In genomic region chr11:78080084-78080817, GRCh38 we compare ENCODE assay signal across 8 cellular contexts. TPM values are rescaled to one million over a fixed set of nuclear protein-coding genes. Genes with fewer than 3 reads are reported as not detected.
DNase-seq lines count a peak whose midpoint lies in the region; ATAC-seq, FAIRE-seq and TF ChIP-seq lines count a peak whose summit lies in the region.

No MANE protein-coding gene starts in this region.

- ATAC-seq in psoas muscle (peak in 1 of 4 donors; percentile 19), GM21528 (IDR thresholded peaks at IDR 0.05; ENCODE audit: low FRiP score, unreplicated experiment) (no peak)

- H3K36me3 ChIP-seq in GM06990 (ENCODE audit: control insufficient read depth, insufficient read depth, low read length) (no peaks in the 10 kb centered on the region), SJCRH30 (peaks cover 19% of the 10 kb centered on the region; the same call in 1 of the 2 replicates), esophagus muscularis mucosa (no peaks in the 10 kb centered on the region), psoas muscle (ENCODE audit: insufficient read depth in 1 of 2, low read depth in 1 of 2) (peaks cover 0 to 6% of the 10 kb centered on the region in 2 donors)

- H3K4me1 ChIP-seq in SJCRH30 (no peaks in the 10 kb centered on the region), esophagus muscularis mucosa (peaks cover 39 to 45% (median 42%) of the 10 kb centered on the region in 4 donors), psoas muscle (peaks cover 32% of the 10 kb centered on the region)

- intact Hi-C loops in esophagus muscularis mucosa (cut with DNase I): no loop called here
- intact Hi-C loops in psoas muscle (cut with DNase I): loop anchor here in 1 of 2 donors (5.0 kb wide), 1 partner anchor 57 kb away; the partner anchor contains the start of gene ALG8

- H3K27ac ChIP-seq in SJCRH30 (peak overlapping the region; percentile 63), esophagus muscularis mucosa (replicated peaks in 1 of 4) (peak overlapping the region; percentile 84 to 91 (median 87)), psoas muscle (peak overlapping the region; percentile 79)

- H3K9me3 ChIP-seq in SJCRH30 (replicated peaks) (no peaks in the 10 kb centered on the region), esophagus muscularis mucosa (no peaks in the 10 kb centered on the region), psoas muscle (no peaks in the 10 kb centered on the region)

- DNase-seq in GM06990 (ENCODE audit: extremely low read depth, insufficient read length) (no peak), SJCRH30 (no peak), esophagus muscularis mucosa (ENCODE audit: extremely low spot score) (no peak), psoas muscle (no peak), occipital lobe (lab: John Stamatoyannopoulos, UW) (no peak), HTR-8/SVneo (ENCODE audit: insufficient read length, low spot score) (no peak)
- no peak for DNase-seq in activated CD8-positive, alpha-beta memory T cell treated with anti-CD3 and anti-CD28 coated beads for 24 hours

- H3K27me3 ChIP-seq in GM06990 (replicated peaks; ENCODE audit: control insufficient read depth, insufficient read depth, low read length) (no peaks in the 10 kb centered on the region), SJCRH30 (no peaks in the 10 kb centered on the region), esophagus muscularis mucosa (no peaks in the 10 kb centered on the region), psoas muscle (ENCODE audit: insufficient read depth in 3 of 3, low read length in 2 of 3) (no peaks in the 10 kb centered on the region)

- TF ChIP-seq EP300 in esophagus muscularis mucosa (IDR thresholded peaks at IDR 0.05): no peak

- peak overlapping the region; percentile 90 for H3K4me3 ChIP-seq in GM06990 (replicated peaks; ENCODE audit: low read depth, low read length)
- peak overlapping the region; percentile 81 for H3K4me3 ChIP-seq in SJCRH30
- peak overlapping the region; percentile 76 to 99 (median 94) for H3K4me3 ChIP-seq in esophagus muscularis mucosa
- peak overlapping the region; percentile 81 for H3K4me3 ChIP-seq in psoas muscle

- 59% methylated on average over 23 of the region's 23 CpGs for WGBS in esophagus muscularis mucosa
- WGBS in psoas muscle, 3 donors: 54 to 61% (median 54%) methylated on average over 23 of the region's 23 CpGs

- FAIRE-seq in HTR-8/SVneo (lab: Jason Lieb, UNC): no peak

- TF ChIP-seq POLR2A in esophagus muscularis mucosa (IDR thresholded peaks at IDR 0.05; ENCODE audit: low read depth): no peak

- TF ChIP-seq CTCF in GM06990 (IDR thresholded peaks at IDR 0.05; ENCODE audit: insufficient read depth, low read length, poor library complexity, severe bottlenecking): no peak
- no peak for TF ChIP-seq CTCF in esophagus muscularis mucosa (IDR thresholded peaks at IDR 0.05)
- no peak for TF ChIP-seq CTCF in psoas muscle (IDR thresholded peaks at IDR 0.05)

RNA-seq across cellular contexts. Expression of gene NDUFC2, which starts 0.6 kb away (rescaled TPM):
- 127 and 135 TPM in 2 replicates for total RNA-seq in SJCRH30 (2014; rRNA removed; shearing (Covaris generic))
- total RNA-seq in esophagus muscularis mucosa (100 to 1,000 TPM in 2 of 4 donors, 10 to 100 TPM in 2; 65.1 to 116 (median 91.1) TPM), psoas muscle (100 to 1,000 TPM; 223 to 309 (median 252) TPM), occipital lobe (68.0 TPM)
- 100 to 1,000 TPM; 224 to 350 (median 264) TPM for polyA plus RNA-seq in psoas muscle

RNA-seq across cellular contexts. Expression of gene THRSP, which starts 16.6 kb away (rescaled TPM):
- not detected in 2 replicates for total RNA-seq in SJCRH30 (2014; rRNA removed; shearing (Covaris generic))
- total RNA-seq in esophagus muscularis mucosa (not detected), psoas muscle (1 to 10 TPM in 2 of 4 donors, under 1 TPM in 2; 0.24 to 5.6 (median 1.6) TPM), occipital lobe (not detected)
- polyA plus RNA-seq in psoas muscle: 1 to 10 TPM in 2 of 3 donors, under 1 TPM in 1; 0.61 to 7.2 (median 2.2) TPM

RNA-seq across cellular contexts. Expression of gene KCTD14, which starts 57.2 kb away (rescaled TPM):
- total RNA-seq in SJCRH30 (2014; rRNA removed; shearing (Covaris generic)): 0.15 and 0.24 TPM in 2 replicates
- total RNA-seq in esophagus muscularis mucosa (1 to 10 TPM in 3 of 4 donors, under 1 TPM in 1; 0.83 to 2.6 (median 1.3) TPM), psoas muscle (under 1 TPM in 2 of 4 donors, not detected in 2; 0.18 to 0.32 TPM), occipital lobe (0.78 TPM)
- under 1 TPM; 0.12 to 0.27 (median 0.18) TPM for polyA plus RNA-seq in psoas muscle

RNA-seq across cellular contexts. Expression of gene ALG8, which starts 59.2 kb away (rescaled TPM):
- 63.0 and 63.6 TPM in 2 replicates for total RNA-seq in SJCRH30 (2014; rRNA removed; shearing (Covaris generic))
- total RNA-seq in esophagus muscularis mucosa: 10 to 100 TPM; 11.2 to 21.6 (median 15.7) TPM
- 10 to 100 TPM in 2 of 4 donors, 1 to 10 TPM in 2; 9.1 to 15.7 (median 12.2) TPM for total RNA-seq in psoas muscle
- polyA plus RNA-seq in psoas muscle: 10 to 100 TPM; 10.3 to 14.9 (median 11.4) TPM
- total RNA-seq in occipital lobe: 55.2 TPM
